ENCODE assay signal across 2 cellular contexts in the genomic region with DNA sequence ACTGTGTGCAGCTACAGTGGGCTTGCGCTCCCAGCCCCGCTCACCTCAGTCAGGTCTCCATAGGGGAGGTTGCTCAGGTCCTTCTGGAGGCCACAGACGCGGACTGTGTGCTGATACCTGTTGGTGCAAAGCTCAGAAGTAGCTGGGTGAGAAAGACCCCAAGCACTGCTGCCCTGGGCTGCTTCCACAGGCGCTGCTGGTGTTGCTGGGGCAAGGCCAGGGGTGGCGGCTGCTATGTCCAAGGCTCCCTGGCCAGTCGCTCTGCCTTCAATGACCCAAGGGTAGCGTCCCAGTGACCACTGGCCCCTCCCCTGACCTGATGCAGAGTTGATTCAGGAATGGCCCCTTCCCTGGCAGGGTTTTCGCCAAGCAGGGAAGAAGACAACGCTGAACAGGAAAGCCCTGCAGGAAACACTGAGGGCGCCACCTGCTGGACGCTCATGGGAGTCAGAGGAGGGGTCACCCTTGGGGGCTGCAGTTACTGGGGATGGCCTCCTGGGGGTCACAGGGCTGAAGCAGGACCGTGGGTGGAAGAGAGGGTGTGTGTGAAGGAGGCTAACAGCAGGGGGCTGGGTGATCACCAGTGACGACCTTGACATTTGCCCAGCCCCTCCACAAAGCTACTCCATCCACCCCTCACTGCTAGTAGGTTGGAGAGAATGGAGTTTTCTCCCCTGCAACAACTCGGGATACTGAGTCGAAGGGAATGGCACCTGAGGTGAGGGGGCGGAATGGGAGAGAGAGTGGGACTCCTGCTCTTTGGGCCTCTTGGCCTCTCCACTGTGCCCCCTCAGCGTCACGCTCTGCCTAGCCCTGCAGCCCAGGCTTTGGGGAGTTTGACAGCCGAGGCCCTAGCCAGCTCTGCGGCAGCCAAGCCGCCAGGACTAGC.
TF ChIP-seq lines count a peak whose summit lies in the region.

No MANE protein-coding gene starts in this region.

TF ChIP-seq in K562, 482 proteins besides CTCF, POLR2A, EP300 and RAD21 (continued from another document and continues in another):
- TF ChIP-seq, protein P1, sequence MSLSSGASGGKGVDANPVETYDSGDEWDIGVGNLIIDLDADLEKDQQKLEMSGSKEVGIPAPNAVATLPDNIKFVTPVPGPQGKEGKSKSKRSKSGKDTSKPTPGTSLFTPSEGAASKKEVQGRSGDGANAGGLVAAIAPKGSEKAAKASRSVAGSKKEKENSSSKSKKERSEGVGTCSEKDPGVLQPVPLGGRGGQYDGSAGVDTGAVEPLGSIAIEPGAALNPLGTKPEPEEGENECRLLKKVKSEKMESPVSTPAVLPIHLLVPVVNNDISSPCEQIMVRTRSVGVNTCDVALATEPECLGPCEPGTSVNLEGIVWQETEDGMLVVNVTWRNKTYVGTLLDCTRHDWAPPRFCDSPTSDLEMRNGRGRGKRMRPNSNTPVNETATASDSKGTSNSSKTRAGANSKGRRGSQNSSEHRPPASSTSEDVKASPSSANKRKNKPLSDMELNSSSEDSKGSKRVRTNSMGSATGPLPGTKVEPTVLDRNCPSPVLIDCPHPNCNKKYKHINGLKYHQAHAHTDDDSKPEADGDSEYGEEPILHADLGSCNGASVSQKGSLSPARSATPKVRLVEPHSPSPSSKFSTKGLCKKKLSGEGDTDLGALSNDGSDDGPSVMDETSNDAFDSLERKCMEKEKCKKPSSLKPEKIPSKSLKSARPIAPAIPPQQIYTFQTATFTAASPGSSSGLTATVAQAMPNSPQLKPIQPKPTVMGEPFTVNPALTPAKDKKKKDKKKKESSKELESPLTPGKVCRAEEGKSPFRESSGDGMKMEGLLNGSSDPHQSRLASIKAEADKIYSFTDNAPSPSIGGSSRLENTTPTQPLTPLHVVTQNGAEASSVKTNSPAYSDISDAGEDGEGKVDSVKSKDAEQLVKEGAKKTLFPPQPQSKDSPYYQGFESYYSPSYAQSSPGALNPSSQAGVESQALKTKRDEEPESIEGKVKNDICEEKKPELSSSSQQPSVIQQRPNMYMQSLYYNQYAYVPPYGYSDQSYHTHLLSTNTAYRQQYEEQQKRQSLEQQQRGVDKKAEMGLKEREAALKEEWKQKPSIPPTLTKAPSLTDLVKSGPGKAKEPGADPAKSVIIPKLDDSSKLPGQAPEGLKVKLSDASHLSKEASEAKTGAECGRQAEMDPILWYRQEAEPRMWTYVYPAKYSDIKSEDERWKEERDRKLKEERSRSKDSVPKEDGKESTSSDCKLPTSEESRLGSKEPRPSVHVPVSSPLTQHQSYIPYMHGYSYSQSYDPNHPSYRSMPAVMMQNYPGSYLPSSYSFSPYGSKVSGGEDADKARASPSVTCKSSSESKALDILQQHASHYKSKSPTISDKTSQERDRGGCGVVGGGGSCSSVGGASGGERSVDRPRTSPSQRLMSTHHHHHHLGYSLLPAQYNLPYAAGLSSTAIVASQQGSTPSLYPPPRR (CRISPR knock-in tag; IDR thresholded peaks at IDR 0.05; ENCODE audit: borderline replicate concordance) = no peak
- TF ChIP-seq SRSF9 (IDR thresholded peaks at IDR 0.05; ENCODE audit: borderline replicate concordance, low read depth, low read length) (no peak), NBN (IDR thresholded peaks at IDR 0.05; ENCODE audit: low read depth) (no peak), MEIS2 (IDR thresholded peaks at IDR 0.05; ENCODE audit: partially characterized antibody) (no peak), EGR1 (conservative IDR thresholded peaks at IDR 0.05) (peak; percentile 80), C11orf30 (IDR thresholded peaks at IDR 0.05; ENCODE audit: low read depth) (no peak), ZBTB7A (IDR thresholded peaks at IDR 0.05; ENCODE audit: borderline replicate concordance, control insufficient read depth, low read depth, low read length) (peak; percentile 93), ZNF121 (CRISPR knock-in tag; conservative IDR thresholded peaks at IDR 0.05) (no peak), ETV5 (CRISPR knock-in tag; IDR thresholded peaks at IDR 0.05; ENCODE audit: low read depth) (no peak), RBM15 (IDR thresholded peaks at IDR 0.05; ENCODE audit: insufficient read depth, low read length) (no peak), RBM17 (IDR thresholded peaks at IDR 0.05; ENCODE audit: borderline replicate concordance, low read depth, low read length) (no peak), POLR2B (IDR thresholded peaks at IDR 0.05; ENCODE audit: low read depth, partially characterized antibody) (no peak), PHF20 (IDR thresholded peaks at IDR 0.05; ENCODE audit: partially characterized antibody) (no peak), CBX2 (IDR thresholded peaks at IDR 0.05; ENCODE audit: insufficient read depth, low read length, poor library complexity, severe bottlenecking) (no peak), POLR3A (IDR thresholded peaks at IDR 0.05; ENCODE audit: borderline replicate concordance, extremely low read depth, insufficient read depth, insufficient read length) (no peak)
- TF ChIP-seq, protein P2, sequence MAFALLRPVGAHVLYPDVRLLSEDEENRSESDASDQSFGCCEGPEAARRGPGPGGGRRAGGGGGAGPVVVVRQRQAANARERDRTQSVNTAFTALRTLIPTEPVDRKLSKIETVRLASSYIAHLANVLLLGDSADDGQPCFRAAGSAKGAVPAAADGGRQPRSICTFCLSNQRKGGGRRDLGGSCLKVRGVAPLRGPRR (CRISPR knock-in tag; IDR thresholded peaks at IDR 0.05) = no peak
- TF ChIP-seq, protein P3, sequence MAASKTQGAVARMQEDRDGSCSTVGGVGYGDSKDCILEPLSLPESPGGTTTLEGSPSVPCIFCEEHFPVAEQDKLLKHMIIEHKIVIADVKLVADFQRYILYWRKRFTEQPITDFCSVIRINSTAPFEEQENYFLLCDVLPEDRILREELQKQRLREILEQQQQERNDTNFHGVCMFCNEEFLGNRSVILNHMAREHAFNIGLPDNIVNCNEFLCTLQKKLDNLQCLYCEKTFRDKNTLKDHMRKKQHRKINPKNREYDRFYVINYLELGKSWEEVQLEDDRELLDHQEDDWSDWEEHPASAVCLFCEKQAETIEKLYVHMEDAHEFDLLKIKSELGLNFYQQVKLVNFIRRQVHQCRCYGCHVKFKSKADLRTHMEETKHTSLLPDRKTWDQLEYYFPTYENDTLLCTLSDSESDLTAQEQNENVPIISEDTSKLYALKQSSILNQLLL (CRISPR knock-in tag; IDR thresholded peaks at IDR 0.05; ENCODE audit: borderline replicate concordance) = no peak
- TF ChIP-seq, protein P4, sequence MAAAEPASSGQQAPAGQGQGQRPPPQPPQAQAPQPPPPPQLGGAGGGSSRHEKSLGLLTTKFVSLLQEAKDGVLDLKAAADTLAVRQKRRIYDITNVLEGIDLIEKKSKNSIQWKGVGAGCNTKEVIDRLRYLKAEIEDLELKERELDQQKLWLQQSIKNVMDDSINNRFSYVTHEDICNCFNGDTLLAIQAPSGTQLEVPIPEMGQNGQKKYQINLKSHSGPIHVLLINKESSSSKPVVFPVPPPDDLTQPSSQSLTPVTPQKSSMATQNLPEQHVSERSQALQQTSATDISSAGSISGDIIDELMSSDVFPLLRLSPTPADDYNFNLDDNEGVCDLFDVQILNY (CRISPR knock-in tag; IDR thresholded peaks at IDR 0.05) = no peak
- TF ChIP-seq, protein P5, sequence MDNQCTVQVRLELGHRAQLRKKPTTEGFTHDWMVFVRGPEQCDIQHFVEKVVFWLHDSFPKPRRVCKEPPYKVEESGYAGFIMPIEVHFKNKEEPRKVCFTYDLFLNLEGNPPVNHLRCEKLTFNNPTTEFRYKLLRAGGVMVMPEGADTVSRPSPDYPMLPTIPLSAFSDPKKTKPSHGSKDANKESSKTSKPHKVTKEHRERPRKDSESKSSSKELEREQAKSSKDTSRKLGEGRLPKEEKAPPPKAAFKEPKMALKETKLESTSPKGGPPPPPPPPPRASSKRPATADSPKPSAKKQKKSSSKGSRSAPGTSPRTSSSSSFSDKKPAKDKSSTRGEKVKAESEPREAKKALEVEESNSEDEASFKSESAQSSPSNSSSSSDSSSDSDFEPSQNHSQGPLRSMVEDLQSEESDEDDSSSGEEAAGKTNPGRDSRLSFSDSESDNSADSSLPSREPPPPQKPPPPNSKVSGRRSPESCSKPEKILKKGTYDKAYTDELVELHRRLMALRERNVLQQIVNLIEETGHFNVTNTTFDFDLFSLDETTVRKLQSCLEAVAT (IDR thresholded peaks at IDR 0.05) = no peak

TF ChIP-seq in HepG2, 621 proteins besides CTCF, POLR2A, EP300 and RAD21 (continued from another document and continues in another):
- TF ChIP-seq, protein P6, sequence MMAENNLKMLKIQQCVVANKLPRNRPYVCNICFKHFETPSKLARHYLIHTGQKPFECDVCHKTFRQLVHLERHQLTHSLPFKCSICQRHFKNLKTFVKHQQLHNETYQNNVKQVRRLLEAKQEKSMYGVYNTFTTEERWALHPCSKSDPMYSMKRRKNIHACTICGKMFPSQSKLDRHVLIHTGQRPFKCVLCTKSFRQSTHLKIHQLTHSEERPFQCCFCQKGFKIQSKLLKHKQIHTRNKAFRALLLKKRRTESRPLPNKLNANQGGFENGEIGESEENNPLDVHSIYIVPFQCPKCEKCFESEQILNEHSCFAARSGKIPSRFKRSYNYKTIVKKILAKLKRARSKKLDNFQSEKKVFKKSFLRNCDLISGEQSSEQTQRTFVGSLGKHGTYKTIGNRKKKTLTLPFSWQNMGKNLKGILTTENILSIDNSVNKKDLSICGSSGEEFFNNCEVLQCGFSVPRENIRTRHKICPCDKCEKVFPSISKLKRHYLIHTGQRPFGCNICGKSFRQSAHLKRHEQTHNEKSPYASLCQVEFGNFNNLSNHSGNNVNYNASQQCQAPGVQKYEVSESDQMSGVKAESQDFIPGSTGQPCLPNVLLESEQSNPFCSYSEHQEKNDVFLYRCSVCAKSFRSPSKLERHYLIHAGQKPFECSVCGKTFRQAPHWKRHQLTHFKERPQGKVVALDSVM (CRISPR knock-in tag; IDR thresholded peaks at IDR 0.05) = no peak
- TF ChIP-seq, protein P7, sequence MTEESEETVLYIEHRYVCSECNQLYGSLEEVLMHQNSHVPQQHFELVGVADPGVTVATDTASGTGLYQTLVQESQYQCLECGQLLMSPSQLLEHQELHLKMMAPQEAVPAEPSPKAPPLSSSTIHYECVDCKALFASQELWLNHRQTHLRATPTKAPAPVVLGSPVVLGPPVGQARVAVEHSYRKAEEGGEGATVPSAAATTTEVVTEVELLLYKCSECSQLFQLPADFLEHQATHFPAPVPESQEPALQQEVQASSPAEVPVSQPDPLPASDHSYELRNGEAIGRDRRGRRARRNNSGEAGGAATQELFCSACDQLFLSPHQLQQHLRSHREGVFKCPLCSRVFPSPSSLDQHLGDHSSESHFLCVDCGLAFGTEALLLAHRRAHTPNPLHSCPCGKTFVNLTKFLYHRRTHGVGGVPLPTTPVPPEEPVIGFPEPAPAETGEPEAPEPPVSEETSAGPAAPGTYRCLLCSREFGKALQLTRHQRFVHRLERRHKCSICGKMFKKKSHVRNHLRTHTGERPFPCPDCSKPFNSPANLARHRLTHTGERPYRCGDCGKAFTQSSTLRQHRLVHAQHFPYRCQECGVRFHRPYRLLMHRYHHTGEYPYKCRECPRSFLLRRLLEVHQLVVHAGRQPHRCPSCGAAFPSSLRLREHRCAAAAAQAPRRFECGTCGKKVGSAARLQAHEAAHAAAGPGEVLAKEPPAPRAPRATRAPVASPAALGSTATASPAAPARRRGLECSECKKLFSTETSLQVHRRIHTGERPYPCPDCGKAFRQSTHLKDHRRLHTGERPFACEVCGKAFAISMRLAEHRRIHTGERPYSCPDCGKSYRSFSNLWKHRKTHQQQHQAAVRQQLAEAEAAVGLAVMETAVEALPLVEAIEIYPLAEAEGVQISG (CRISPR knock-in tag; IDR thresholded peaks at IDR 0.05) = peak; percentile 63
- TF ChIP-seq, protein P8, sequence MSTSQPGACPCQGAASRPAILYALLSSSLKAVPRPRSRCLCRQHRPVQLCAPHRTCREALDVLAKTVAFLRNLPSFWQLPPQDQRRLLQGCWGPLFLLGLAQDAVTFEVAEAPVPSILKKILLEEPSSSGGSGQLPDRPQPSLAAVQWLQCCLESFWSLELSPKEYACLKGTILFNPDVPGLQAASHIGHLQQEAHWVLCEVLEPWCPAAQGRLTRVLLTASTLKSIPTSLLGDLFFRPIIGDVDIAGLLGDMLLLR (CRISPR knock-in tag; IDR thresholded peaks at IDR 0.05) = peak; percentile 67; the same call in 1 of the 2 replicates
- TF ChIP-seq YY1 (IDR thresholded peaks at IDR 0.05; ENCODE audit: insufficient read depth, insufficient replicate concordance, low read depth, low read length) = peak; percentile 20
- TF ChIP-seq SMAD3 (CRISPR knock-in tag; IDR thresholded peaks at IDR 0.05) = no peak
- no peak for TF ChIP-seq ZNF337 (CRISPR knock-in tag; IDR thresholded peaks at IDR 0.05; ENCODE audit: borderline replicate concordance, low read depth)
- TF ChIP-seq, protein P9, sequence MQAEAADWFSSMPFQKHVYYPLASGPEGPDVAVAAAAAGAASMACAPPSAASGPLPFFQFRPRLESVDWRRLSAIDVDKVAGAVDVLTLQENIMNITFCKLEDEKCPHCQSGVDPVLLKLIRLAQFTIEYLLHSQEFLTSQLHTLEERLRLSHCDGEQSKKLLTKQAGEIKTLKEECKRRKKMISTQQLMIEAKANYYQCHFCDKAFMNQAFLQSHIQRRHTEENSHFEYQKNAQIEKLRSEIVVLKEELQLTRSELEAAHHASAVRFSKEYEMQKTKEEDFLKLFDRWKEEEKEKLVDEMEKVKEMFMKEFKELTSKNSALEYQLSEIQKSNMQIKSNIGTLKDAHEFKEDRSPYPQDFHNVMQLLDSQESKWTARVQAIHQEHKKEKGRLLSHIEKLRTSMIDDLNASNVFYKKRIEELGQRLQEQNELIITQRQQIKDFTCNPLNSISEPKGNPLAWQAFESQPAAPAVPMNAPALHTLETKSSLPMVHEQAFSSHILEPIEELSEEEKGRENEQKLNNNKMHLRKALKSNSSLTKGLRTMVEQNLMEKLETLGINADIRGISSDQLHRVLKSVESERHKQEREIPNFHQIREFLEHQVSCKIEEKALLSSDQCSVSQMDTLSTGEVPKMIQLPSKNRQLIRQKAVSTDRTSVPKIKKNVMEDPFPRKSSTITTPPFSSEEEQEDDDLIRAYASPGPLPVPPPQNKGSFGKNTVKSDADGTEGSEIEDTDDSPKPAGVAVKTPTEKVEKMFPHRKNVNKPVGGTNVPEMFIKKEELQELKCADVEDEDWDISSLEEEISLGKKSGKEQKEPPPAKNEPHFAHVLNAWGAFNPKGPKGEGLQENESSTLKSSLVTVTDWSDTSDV (CRISPR knock-in tag; IDR thresholded peaks at IDR 0.05) = peak; percentile 39; the same call in 1 of the 2 replicates
- TF ChIP-seq ZNF383 (CRISPR knock-in tag; IDR thresholded peaks at IDR 0.05; ENCODE audit: borderline replicate concordance) = no peak
- TF ChIP-seq, protein P10, sequence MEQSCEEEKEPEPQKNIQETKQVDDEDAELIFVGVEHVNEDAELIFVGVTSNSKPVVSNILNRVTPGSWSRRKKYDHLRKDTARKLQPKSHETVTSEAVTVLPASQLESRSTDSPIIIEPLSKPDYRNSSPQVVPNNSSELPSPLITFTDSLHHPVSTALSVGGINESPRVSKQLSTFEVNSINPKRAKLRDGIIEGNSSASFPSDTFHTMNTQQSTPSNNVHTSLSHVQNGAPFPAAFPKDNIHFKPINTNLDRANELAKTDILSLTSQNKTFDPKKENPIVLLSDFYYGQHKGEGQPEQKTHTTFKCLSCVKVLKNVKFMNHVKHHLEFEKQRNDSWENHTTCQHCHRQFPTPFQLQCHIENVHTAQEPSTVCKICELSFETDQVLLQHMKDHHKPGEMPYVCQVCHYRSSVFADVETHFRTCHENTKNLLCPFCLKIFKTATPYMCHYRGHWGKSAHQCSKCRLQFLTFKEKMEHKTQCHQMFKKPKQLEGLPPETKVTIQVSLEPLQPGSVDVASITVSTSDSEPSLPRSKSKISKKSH (CRISPR knock-in tag; IDR thresholded peaks at IDR 0.05; ENCODE audit: borderline replicate concordance) = peak; percentile 65
- TF ChIP-seq MBNL3 (CRISPR knock-in tag; conservative IDR thresholded peaks at IDR 0.05) = no peak
- no peak for TF ChIP-seq SCMH1 (CRISPR knock-in tag; IDR thresholded peaks at IDR 0.05; ENCODE audit: borderline replicate concordance)
- no peak for TF ChIP-seq GABPA (IDR thresholded peaks at IDR 0.05; ENCODE audit: low read depth, low read length)
- no peak for TF ChIP-seq GABPA (CRISPR knock-in tag; IDR thresholded peaks at IDR 0.05; ENCODE audit: low read depth)
- TF ChIP-seq IKZF1 (IDR thresholded peaks at IDR 0.05) = no peak
- no peak for TF ChIP-seq MEIS2 (CRISPR knock-in tag; IDR thresholded peaks at IDR 0.05)
- TF ChIP-seq ZNF768 (CRISPR knock-in tag; IDR thresholded peaks at IDR 0.05) = peak; percentile 9; the same call in 1 of the 2 replicates
- 0 out of 2 replicates have a peak, but pooled peaks have one; percentile 20 for TF ChIP-seq KMT2A (CRISPR knock-in tag; IDR thresholded peaks at IDR 0.05)
- TF ChIP-seq PCBP2 (optimal IDR thresholded peaks at IDR 0.05; ENCODE audit: low read depth, low read length, poor library complexity, severe bottlenecking) = no peak
